Comparison of ENCODE assay signal across 8 cellular contexts in the genomic region with DNA sequence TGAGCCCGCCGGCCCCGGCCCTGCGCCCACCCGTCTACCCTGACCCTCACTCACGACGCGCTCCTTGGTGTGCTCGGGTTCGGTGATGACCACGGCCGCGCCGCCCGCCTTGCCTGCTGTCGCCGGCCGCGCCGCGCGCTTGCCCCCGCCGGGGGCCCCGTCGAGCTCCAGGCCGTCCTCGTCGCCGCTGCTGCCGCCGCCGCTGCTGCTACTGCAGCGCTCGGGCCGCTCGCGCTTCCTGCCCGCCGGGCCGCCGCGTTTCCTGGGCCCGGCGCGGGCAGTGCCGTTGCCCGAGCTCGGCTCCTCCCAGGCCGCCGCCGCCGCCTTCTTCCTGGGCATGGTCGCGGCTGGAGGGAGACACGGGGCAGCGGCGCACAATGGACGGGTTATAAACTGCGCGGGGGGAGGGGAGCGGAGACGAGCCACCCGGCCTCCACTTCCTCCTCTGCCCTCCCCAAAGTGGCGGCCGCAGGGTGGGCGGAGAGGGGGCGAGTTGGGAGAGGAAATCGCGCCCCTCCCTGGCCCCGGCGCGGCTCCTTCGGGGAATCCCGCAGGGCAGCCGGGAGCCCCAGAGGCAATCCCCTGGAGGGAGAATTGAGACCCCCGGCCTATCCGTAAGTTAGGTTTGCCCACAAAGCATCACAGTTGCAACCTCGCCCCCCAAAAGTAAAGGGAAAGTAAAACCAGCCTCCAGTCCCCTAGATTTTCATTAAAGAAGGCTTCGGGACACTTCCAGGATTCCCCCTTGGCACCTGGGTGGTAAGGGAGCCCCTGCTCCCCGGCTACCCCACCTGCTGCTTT. TPM values are rescaled to one million over a fixed set of nuclear protein-coding genes. Genes with fewer than 3 reads are reported as not detected.
DNase-seq lines count a peak whose midpoint lies in the region; ATAC-seq lines count a peak whose summit lies in the region.

No MANE protein-coding gene starts in this region.

- peak; percentile 40 to 71 (median 61) for DNase-seq in NCI-H1417 (lab: John Stamatoyannopoulos, UW)
- DNase-seq in NCI-H1417 treated with DMSO at 0.1 percent for 48 hours (lab: John Stamatoyannopoulos, UW), result no peak
- peak; percentile 50 for DNase-seq in NOMO-1 treated with dmso at 0.1 percent for 144 hours (lab: John Stamatoyannopoulos, UW; ENCODE audit: unreplicated experiment)
- DNase-seq in activated T-cell treated with anti-CD3 and anti-CD28 coated beads for 1 hour (ENCODE audit: low read depth), result peak; percentile 43
- no peak for DNase-seq in epithelial cell of prostate (ENCODE audit: low read depth, low spot score)
- DNase-seq in mucosa of gallbladder (ENCODE audit: low spot score), result peak; percentile 69
- peak; percentile 88 for DNase-seq in stimulated activated CD8-positive, alpha-beta memory T cell treated with anti-CD3 and anti-CD28 coated beads, Interleukin-4, amount 100 ng/mL, for 48 hours

- H3K27ac ChIP-seq in epithelial cell of prostate, result peak overlapping the region; percentile 100

- ATAC-seq in HG03108 (IDR thresholded peaks at IDR 0.05; ENCODE audit: unreplicated experiment), result peak; percentile 36

RNA-seq across cellular contexts. Expression of a gene that starts 1.1 kb away (rescaled TPM):
- 67.6 TPM for total RNA-seq in mucosa of gallbladder

Comparison
In these comparisons a context has a peak if more than half of its experiments do, and no peak if none do; other contexts are left out.
1. DNase-seq: peak in NCI-H1417 (3 of 3), NOMO-1 treated with dmso at 0.1 percent for 144 hours (single experiment), activated T-cell treated with anti-CD3 and anti-CD28 coated beads for 1 hour (single experiment), mucosa of gallbladder (single experiment) and stimulated activated CD8-positive, alpha-beta memory T cell treated with anti-CD3 and anti-CD28 coated beads, Interleukin-4, amount 100 ng/mL, for 48 hours (single experiment); none in NCI-H1417 treated with DMSO at 0.1 percent for 48 hours (single experiment) and epithelial cell of prostate (single experiment).